In the genomic region with DNA sequence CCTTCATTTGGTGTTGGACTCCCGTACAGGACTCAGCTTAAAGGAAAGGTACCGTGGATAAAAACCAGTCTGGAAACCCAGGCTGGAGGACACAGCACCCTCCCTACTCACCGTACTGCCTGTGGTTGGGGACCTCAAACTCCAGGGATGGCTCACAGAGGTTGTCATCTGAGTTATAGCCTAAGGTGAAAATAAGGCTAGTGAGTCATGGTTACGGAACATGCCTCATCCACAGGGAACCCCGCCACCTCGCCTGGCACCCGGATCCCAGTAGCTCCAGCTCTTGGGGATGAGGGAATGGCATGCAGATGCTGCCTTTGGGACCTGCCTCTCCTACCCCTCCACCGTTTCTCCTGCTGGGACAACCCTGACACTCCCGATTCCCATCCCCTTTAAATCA, we compare ENCODE assay signal across 15 cellular contexts. TPM values are rescaled to one million over a fixed set of nuclear protein-coding genes. Genes with fewer than 3 reads are reported as not detected.
DNase-seq lines count a peak whose midpoint lies in the region; ATAC-seq, FAIRE-seq and TF ChIP-seq lines count a peak whose summit lies in the region.
"Had no signal": no experiment of that assay in that cellular context is flagged by ENCODE, and none has a peak within 500 bp of the region (broad histone marks: within the 10 kb centered on the region; RNA-seq: fewer than 3 reads in every experiment).

No MANE protein-coding gene starts in this region.

- no peak overlapping the region for H3K4me3 ChIP-seq in vagina
- H3K4me3 ChIP-seq: GM23338 had no signal

- intact Hi-C loops in vagina (cut with DNase I), result no loop called here

- H3K36me3 ChIP-seq in vagina, result no peaks in the 10 kb centered on the region

- no peak for FAIRE-seq in GM19239 (lab: Jason Lieb, UNC)
- FAIRE-seq: colon, HepG2, urothelium cell line had no signal

- no peak overlapping the region for H3K27ac ChIP-seq in vagina

- peaks cover 25% of the 10 kb centered on the region for H3K4me1 ChIP-seq in vagina

- DNase-seq in 8988T, result peak; percentile 52
- peak; percentile 66 for DNase-seq in EH (ENCODE audit: low read depth)
- peak; percentile 92 for DNase-seq in RPMI7951 (ENCODE audit: low read depth)
- no peak for DNase-seq in OCI-M1 (lab: John Stamatoyannopoulos, UW)
- no peak for DNase-seq in GM19239 (ENCODE audit: insufficient read length, low spot score)
- no peak for DNase-seq in SW480 (ENCODE audit: low spot score)
- no peak for DNase-seq in vagina (ENCODE audit: extremely low spot score in 2 of 2)
- DNase-seq: MV-4-11; NCI-H2171; stimulated activated naive CD4-positive, alpha-beta T cell had no signal

- peak; percentile 64 for ATAC-seq in esophagus mucosa
- ATAC-seq: GM23338, HepG2 had no signal

- no peak for TF ChIP-seq CTCF in vagina (IDR thresholded peaks at IDR 0.05)

- H3K9me3 ChIP-seq in vagina, result no peaks in the 10 kb centered on the region

- TF ChIP-seq POLR2A in vagina (IDR thresholded peaks at IDR 0.05), result no peak

- no peaks in the 10 kb centered on the region for H3K27me3 ChIP-seq in vagina

RNA-seq across cellular contexts. Expression of a gene that starts 36.8 kb away (rescaled TPM):
- 16.7 and 18.6 TPM in 2 replicates for total RNA-seq in RPMI7951 (2014; rRNA removed; shearing (Covaris generic))
- total RNA-seq in esophagus mucosa, result 11.6 TPM
- total RNA-seq in vagina, result 4.2 TPM
- total RNA-seq: HepG2 had no signal

Comparison
In these comparisons a context has a peak if more than half of its experiments do, and no peak if none do; other contexts are left out.
1. DNase-seq: peak in 8988T (single experiment), EH (single experiment) and RPMI7951 (single experiment); none in OCI-M1 (single experiment), GM19239 (single experiment), SW480 (single experiment) and vagina (0 of 2).